9 cellular contexts compared by ENCODE assay signal in genomic region chr7:101884671-101885596, GRCh38.
DNase-seq lines count a peak whose midpoint lies in the region; ATAC-seq and TF ChIP-seq lines count a peak whose summit lies in the region.
"Had no signal": no experiment of that assay in that cellular context is flagged by ENCODE, and none has a peak within 500 bp of the region (broad histone marks: within the 10 kb centered on the region; RNA-seq: fewer than 3 reads in every experiment).

No MANE protein-coding gene starts in this region.

- H3K9me3 ChIP-seq in Panc1 (ENCODE audit: control insufficient read depth, insufficient read depth, low read depth, low read length): no peaks in the 10 kb centered on the region

- POLR2A ChIA-PET in Panc1 (lab: Charles Lee): interaction anchor here (0.5 kb wide), 1 partner anchor 217 kb away, joined by 11 read pairs; no protein-coding TSS in a partner anchor

- CTCF ChIA-PET in Panc1 (lab: Charles Lee): interaction anchor here (0.6 kb wide), 1 partner anchor 72 kb away, joined by 7 read pairs; no protein-coding TSS in a partner anchor

- no peaks in the 10 kb centered on the region for H3K9me3 Mint-ChIP-seq in naive B cell

- BruUV-seq in Panc1 (replicated peaks; lab: Mats Ljungman, UMichigan): no TSS peak

- intact Hi-C loops in Panc1 (cut with micrococcal nuclease; ENCODE audit: unreplicated experiment) (no loop called here), sciatic nerve (cut with DNase I) (loop anchor here (2.0 kb wide), 1 partner anchor 26 kb away; no protein-coding TSS in a partner anchor)

- ATAC-seq in GM19467 (IDR thresholded peaks at IDR 0.05; ENCODE audit: unreplicated experiment): peak; percentile 61
- ATAC-seq in Panc1: no peak
- peak; percentile 78 to 83 for ATAC-seq in naive B cell (ENCODE audit: low read depth in 2 of 2)
- no peak for ATAC-seq in sciatic nerve
- no peak for ATAC-seq in HG02840 (IDR thresholded peaks at IDR 0.05; ENCODE audit: low FRiP score, unreplicated experiment)

- no peaks in the 10 kb centered on the region for H3K27me3 ChIP-seq in Panc1 (ENCODE audit: control insufficient read depth, insufficient read depth, low read length)

- DNase-seq in ELF-1 (ENCODE audit: low read depth, low spot score) (peak; percentile 53), Panc1 (ENCODE audit: low read depth, low spot score) (no peak), naive B cell (peak; percentile 19), NCI-H2171 treated with DMSO at 0.1 percent for 48 hours (lab: John Stamatoyannopoulos, UW) (no peak), sciatic nerve (ENCODE audit: low spot score) (no peak), HuH-7 (ENCODE audit: low spot score) (no peak)
- DNase-seq: NCI-H187 had no signal

- in situ Hi-C loops in Panc1 (cut with HindIII; ENCODE audit: low pct_unique_long_range_greater_than_20kb, low sequenced_read_pairs): no loop called here

- H3K4me1 Mint-ChIP-seq in naive B cell: peaks cover 57 to 73% (median 71%) of the 10 kb centered on the region in 3 donors

- no peaks in the 10 kb centered on the region for H3K36me3 Mint-ChIP-seq in naive B cell

- peaks cover 55% of the 10 kb centered on the region for H3K4me1 ChIP-seq in Panc1 (ENCODE audit: control insufficient read depth, insufficient read depth, low read length)

- no peak for TF ChIP-seq CTCF in Panc1 (IDR thresholded peaks at IDR 0.05)

- peak overlapping the region; percentile 89 for H3K27ac ChIP-seq in Panc1 (ENCODE audit: low read length)

- H3K27me3 Mint-ChIP-seq in naive B cell: no peaks in the 10 kb centered on the region

- H3K36me3 ChIP-seq in Panc1 (ENCODE audit: control insufficient read depth, insufficient read depth, low read length): no peaks in the 10 kb centered on the region

- H3K4me3 Mint-ChIP-seq in naive B cell: peak overlapping the region in 7 of 8 donors; percentile 79 to 86 (median 81)

- H3K27ac Mint-ChIP-seq in naive B cell: peak overlapping the region; percentile 24 to 89 (median 84)

- H3K4me3 ChIP-seq in Panc1 (ENCODE audit: low read depth in 2 of 2, low read length in 2 of 2): no peak overlapping the region

Comparison
In these comparisons a context has a peak if more than half of its experiments do, and no peak if none do; other contexts are left out.
1. DNase-seq: peak in ELF-1 (single experiment) and naive B cell (single experiment); none in Panc1 (single experiment), NCI-H2171 treated with DMSO at 0.1 percent for 48 hours (single experiment), sciatic nerve (single experiment) and HuH-7 (single experiment).
2. ATAC-seq: peak in GM19467 (single experiment) and naive B cell (2 of 2); none in Panc1 (single experiment), sciatic nerve (single experiment) and HG02840 (single experiment).